Comparison of ENCODE assay signal across 8 cellular contexts in genomic region chr6:155528982-155529453, GRCh38.
A peak's percentile ranks its signal among the peaks of the same experiment; 100 is the strongest.
DNase-seq lines count a peak whose midpoint lies in the region; ATAC-seq, FAIRE-seq and TF ChIP-seq lines count a peak whose summit lies in the region.

No MANE protein-coding gene starts in this region.

- dilution Hi-C loops in endothelial cell of umbilical vein (cut with MboI; ENCODE audit: extremely low pct_ligation_motif_present, low sequenced_read_pairs): no loop called here

- H3K4me3 Mint-ChIP-seq in Caco-2 (ENCODE audit: unreplicated experiment): no peak overlapping the region

- TF ChIP-seq CTCF in endothelial cell of umbilical vein (IDR thresholded peaks at IDR 0.05; ENCODE audit: extremely low read depth in 1 of 2, insufficient read depth in 1 of 2, low read depth in 1 of 2, low read length in 2 of 2) (no peak), Caco-2 (IDR thresholded peaks at IDR 0.05; ENCODE audit: insufficient read depth in 1 of 2, low read depth in 1 of 2, low read length in 1 of 2, severe bottlenecking in 1 of 2, unreplicated experiment in 1 of 2) (no peak)

- FAIRE-seq in endothelial cell of umbilical vein (lab: Jason Lieb, UNC): peak; percentile 85

- H3K27ac ChIP-seq in endothelial cell of umbilical vein (ENCODE audit: insufficient read depth, low read depth, low read length): peak overlapping the region; percentile 83

- no peaks in the 10 kb centered on the region for H3K79me2 ChIP-seq in endothelial cell of umbilical vein (ENCODE audit: control insufficient read depth, insufficient read depth, low read length)

- CTCF ChIA-PET in endothelial cell of umbilical vein (lab: Charles Lee) (interaction anchor here (0.6 to 1.8 kb wide), 21 partner anchors 8 to 281 kb away, joined by 3 to 56 read pairs (median 3); partner anchors contain the start of gene TFB1M), Caco-2 (lab: Charles Lee) (no interaction called here)

- H3K4me3 ChIP-seq in endothelial cell of umbilical vein (replicated peaks in 1 of 3; ENCODE audit: insufficient read depth in 1 of 3, low read depth in 1 of 3, low read length in 3 of 3): no peak overlapping the region
- no peak overlapping the region for H3K4me3 ChIP-seq in skeletal muscle cell (ENCODE audit: low read depth, low read length)
- no peak overlapping the region for H3K4me3 ChIP-seq in Caco-2 (ENCODE audit: low read depth, low read length)

- H3K9me3 Mint-ChIP-seq in Caco-2 (ENCODE audit: unreplicated experiment): peaks cover 35% of the 10 kb centered on the region

- H3K27me3 Mint-ChIP-seq in Caco-2 (ENCODE audit: insufficient read depth, unreplicated experiment): no peaks in the 10 kb centered on the region

- H3K4me1 ChIP-seq in endothelial cell of umbilical vein (ENCODE audit: control insufficient read depth, extremely low read depth, insufficient read depth, low read length) (peaks cover 16% of the 10 kb centered on the region), Caco-2 (peaks cover 9% of the 10 kb centered on the region)

- H3K9me1 ChIP-seq in endothelial cell of umbilical vein (replicated peaks; ENCODE audit: control insufficient read depth, extremely low read depth, insufficient read depth, low read length): no peaks in the 10 kb centered on the region

- no peak overlapping the region for H3K27ac Mint-ChIP-seq in Caco-2 (ENCODE audit: unreplicated experiment)

- no peaks in the 10 kb centered on the region for H3K9me3 ChIP-seq in endothelial cell of umbilical vein (replicated peaks; ENCODE audit: control insufficient read depth, insufficient read depth, low read length)
- H3K9me3 ChIP-seq in Caco-2: peaks cover 13% of the 10 kb centered on the region; the same call in 1 of the 2 replicates

- H3K9ac ChIP-seq in endothelial cell of umbilical vein (replicated peaks; ENCODE audit: extremely low read depth, insufficient read depth, low read length): peak overlapping the region; percentile 39

- POLR2A ChIA-PET in endothelial cell of umbilical vein (lab: Charles Lee): no interaction called here
- POLR2A ChIA-PET in Caco-2 (lab: Charles Lee): no interaction called here

- H3K4me1 Mint-ChIP-seq in Caco-2 (ENCODE audit: low read depth, unreplicated experiment): no peaks in the 10 kb centered on the region

- H3K4me2 ChIP-seq in endothelial cell of umbilical vein (ENCODE audit: insufficient read depth, low read length): peak overlapping the region; percentile 71

- no peak for TF ChIP-seq POLR2A in endothelial cell of umbilical vein (IDR thresholded peaks at IDR 0.05; ENCODE audit: low read depth, low read length)

- BruUV-seq in endothelial cell of umbilical vein (replicated peaks; lab: Mats Ljungman, UMichigan) (no TSS peak), Caco-2 (replicated peaks; lab: Mats Ljungman, UMichigan) (no TSS peak)

- intact Hi-C loops in endothelial cell of umbilical vein (cut with micrococcal nuclease) (loop anchor here (1.0 to 5.0 kb wide), 6 partner anchors 36 to 1248 kb away; partner anchors contain the start of gene ARID1B), Caco-2 (cut with micrococcal nuclease; ENCODE audit: unreplicated experiment) (no loop called here)

- no peaks in the 10 kb centered on the region for H3K36me3 ChIP-seq in endothelial cell of umbilical vein (ENCODE audit: control insufficient read depth in 2 of 2, extremely low read depth in 1 of 2, insufficient read depth in 2 of 2, low read length in 2 of 2)
- no peaks in the 10 kb centered on the region for H3K36me3 ChIP-seq in Caco-2 (ENCODE audit: control insufficient read depth, insufficient read depth, low read length)

- peak; percentile 64 for ATAC-seq in GM19395 (IDR thresholded peaks at IDR 0.05; ENCODE audit: unreplicated experiment)

- H3K36me3 Mint-ChIP-seq in Caco-2 (ENCODE audit: insufficient read depth, unreplicated experiment): peaks cover 5% of the 10 kb centered on the region

- H3K27me3 ChIP-seq in endothelial cell of umbilical vein (ENCODE audit: control insufficient read depth in 2 of 2, insufficient read depth in 2 of 2, low read length in 2 of 2) (no peaks in the 10 kb centered on the region), Caco-2 (replicated peaks; ENCODE audit: control insufficient read depth, insufficient read depth, low read length) (no peaks in the 10 kb centered on the region)

- H4K20me1 ChIP-seq in endothelial cell of umbilical vein (replicated peaks; ENCODE audit: control insufficient read depth, extremely low read depth, insufficient read depth, low read length): no peaks in the 10 kb centered on the region

- no peak overlapping the region for H2AFZ ChIP-seq in endothelial cell of umbilical vein (ENCODE audit: low read depth, low read length)

- peak; percentile 71 for DNase-seq in NCI-H226
- peak; percentile 95 for DNase-seq in endothelial cell of umbilical vein (ENCODE audit: low read depth, low spot score)
- peak; percentile 85 for DNase-seq in skeletal muscle cell (ENCODE audit: low read depth)
- DNase-seq in globus pallidus (ENCODE audit: low spot score): no peak
- DNase-seq in Caco-2: no peak
- no peak for DNase-seq in activated CD4-positive, CD25-positive, alpha-beta regulatory T cell (lab: John Stamatoyannopoulos, UW)
- DNase-seq in NCI-H345 (lab: John Stamatoyannopoulos, UW): no peak

TF ChIP-seq in endothelial cell of umbilical vein, 7 proteins besides CTCF, POLR2A, EP300 and RAD21:
- TF ChIP-seq POLR2AphosphoS5 (IDR thresholded peaks at IDR 0.05; ENCODE audit: insufficient read depth, low read depth, low read length) (peak; percentile 60), GATA2 (IDR thresholded peaks at IDR 0.05; ENCODE audit: insufficient read depth, insufficient read length, low read depth, low read length) (peak; percentile 63), MYC (IDR thresholded peaks at IDR 0.05; ENCODE audit: low read depth, low read length) (no peak), JUN (IDR thresholded peaks at IDR 0.05; ENCODE audit: borderline replicate concordance, insufficient read depth, insufficient read length, low read depth) (peak; percentile 92), MAX (IDR thresholded peaks at IDR 0.05; ENCODE audit: insufficient read depth, insufficient read length) (no peak), EZH2 (IDR thresholded peaks at IDR 0.05; ENCODE audit: borderline replicate concordance, low read depth, low read length, severe bottlenecking) (no peak), FOS (IDR thresholded peaks at IDR 0.05; ENCODE audit: borderline replicate concordance, insufficient read depth, low read length) (peak; percentile 92)

Comparison
In these comparisons a context has a peak if more than half of its experiments do, and no peak if none do; other contexts are left out.
1. DNase-seq: peak in NCI-H226 (single experiment), endothelial cell of umbilical vein (single experiment) and skeletal muscle cell (single experiment); none in globus pallidus (single experiment), Caco-2 (0 of 2), activated CD4-positive, CD25-positive, alpha-beta regulatory T cell (0 of 4) and NCI-H345 (single experiment).